ENCODE assay signal across 17 cellular contexts in genomic region chr10:120838941-120839340, GRCh38. TPM values are rescaled to one million over a fixed set of nuclear protein-coding genes. Genes with fewer than 3 reads are reported as not detected.
DNase-seq lines count a peak whose midpoint lies in the region; ATAC-seq and TF ChIP-seq lines count a peak whose summit lies in the region.
"Had no signal": no experiment of that assay in that cellular context is flagged by ENCODE, and none has a peak within 500 bp of the region (broad histone marks: within the 10 kb centered on the region; RNA-seq: fewer than 3 reads in every experiment).

No MANE protein-coding gene starts in this region.

- intact Hi-C loops in activated CD4-positive, alpha-beta T cell treated with anti-CD3 and anti-CD28 coated beads for 36 hours (cut with DNase I, micrococcal nuclease), result no loop called here

- H3K27me3 ChIP-seq in neural progenitor cell, result no peaks in the 10 kb centered on the region

- H3K36me3 Mint-ChIP-seq in neural progenitor cell, result no peaks in the 10 kb centered on the region
- no peaks in the 10 kb centered on the region for H3K36me3 Mint-ChIP-seq in activated CD4-positive, alpha-beta T cell treated with anti-CD3 and anti-CD28 coated beads for 36 hours (ENCODE audit: low read depth)
- H3K36me3 Mint-ChIP-seq: CD14-positive monocyte; CD8-positive, alpha-beta memory T cell had no signal

- CTCF ChIA-PET in activated CD4-positive, alpha-beta T cell treated with anti-CD3 and anti-CD28 coated beads for 36 hours (lab: Charles Lee), result interaction anchor here (1.1 kb wide), 1 partner anchor 12 kb away, joined by 3 read pairs; the partner anchor contains the start of gene WDR11

- H2AFZ ChIP-seq in neural progenitor cell (replicated peaks), result no peak overlapping the region

- peaks cover 12% of the 10 kb centered on the region for H3K4me1 ChIP-seq in neural progenitor cell

- DNase-seq in NCI-H1417 (lab: John Stamatoyannopoulos, UW) (peak in 2 of 3 experiments; percentile 1 to 23), NCI-H1417 treated with DMSO at 0.1 percent for 48 hours (lab: John Stamatoyannopoulos, UW) (no peak), neural progenitor cell (ENCODE audit: low spot score) (no peak), DMS79 (lab: John Stamatoyannopoulos, UW) (no peak)
- DNase-seq in activated CD4-positive, alpha-beta T cell treated with anti-CD3 and anti-CD28 coated beads for 36 hours, result no peak
- DNase-seq: CD4-positive, alpha-beta T cell; CD8-positive, alpha-beta memory T cell; DMS53; DND-41; H7; HCEC 1CT had no signal

- no peaks in the 10 kb centered on the region for H3F3A ChIP-seq in neural progenitor cell (ENCODE audit: low read depth)

- H3K4me3 ChIP-seq in neural progenitor cell, result no peak overlapping the region
- H3K4me3 ChIP-seq: BLaER1 treated with 17β-estradiol and CSF1 and Interleukin-3, amounts not matched to agents 10 nM and 100 nM had no signal

- no peaks in the 10 kb centered on the region for H3K36me3 ChIP-seq in neural progenitor cell
- H3K36me3 ChIP-seq: BLaER1 treated with 17β-estradiol and CSF1 and Interleukin-3, amounts not matched to agents 10 nM and 100 nM had no signal

- H3K27ac Mint-ChIP-seq in neural progenitor cell, result peak overlapping the region; percentile 6
- no peak overlapping the region for H3K27ac Mint-ChIP-seq in activated CD4-positive, alpha-beta T cell treated with anti-CD3 and anti-CD28 coated beads for 36 hours
- H3K27ac Mint-ChIP-seq: B cell; CD4-positive, alpha-beta T cell; CD8-positive, alpha-beta memory T cell had no signal

- no peaks in the 10 kb centered on the region for H3K9me3 ChIP-seq in neural progenitor cell (ENCODE audit: low read depth)
- H3K9me3 ChIP-seq: BLaER1 treated with 17β-estradiol and CSF1 and Interleukin-3, amounts not matched to agents 10 nM and 100 nM had no signal

- H3K27me3 Mint-ChIP-seq in neural progenitor cell (ENCODE audit: insufficient read depth, low read depth), result peaks cover 3% of the 10 kb centered on the region
- H3K27me3 Mint-ChIP-seq in activated CD4-positive, alpha-beta T cell treated with anti-CD3 and anti-CD28 coated beads for 36 hours, result peaks cover 4% of the 10 kb centered on the region

- ATAC-seq in esophagus mucosa (peak; percentile 32), HG03378 (IDR thresholded peaks at IDR 0.05; ENCODE audit: unreplicated experiment) (no peak)
- ATAC-seq in activated CD4-positive, alpha-beta T cell treated with anti-CD3 and anti-CD28 coated beads for 36 hours, result no peak

- H3K27ac ChIP-seq in neural progenitor cell, result no peak overlapping the region
- H3K27ac ChIP-seq: 22Rv1; BLaER1 treated with 17β-estradiol and CSF1 and Interleukin-3, amounts not matched to agents 10 nM and 100 nM had no signal

- H3K4me2 ChIP-seq in neural progenitor cell, result no peak overlapping the region

- POLR2A ChIA-PET in activated CD4-positive, alpha-beta T cell treated with anti-CD3 and anti-CD28 coated beads for 36 hours (lab: Charles Lee), result no interaction called here

- H3K4me1 Mint-ChIP-seq in neural progenitor cell, result peaks cover 7% of the 10 kb centered on the region
- no peaks in the 10 kb centered on the region for H3K4me1 Mint-ChIP-seq in activated CD4-positive, alpha-beta T cell treated with anti-CD3 and anti-CD28 coated beads for 36 hours
- H3K4me1 Mint-ChIP-seq: B cell; CD14-positive monocyte; CD8-positive, alpha-beta memory T cell had no signal

- no peaks in the 10 kb centered on the region for H4K20me1 ChIP-seq in neural progenitor cell (ENCODE audit: low read depth)
- H4K20me1 ChIP-seq: BLaER1 treated with 17β-estradiol and CSF1 and Interleukin-3, amounts not matched to agents 10 nM and 100 nM had no signal

- TF ChIP-seq CTCF in neural progenitor cell (IDR thresholded peaks at IDR 0.05), result no peak

- no peak overlapping the region for H3K4me3 Mint-ChIP-seq in neural progenitor cell
- H3K4me3 Mint-ChIP-seq in activated CD4-positive, alpha-beta T cell treated with anti-CD3 and anti-CD28 coated beads for 36 hours, result no peak overlapping the region
- H3K4me3 Mint-ChIP-seq: B cell; CD14-positive monocyte; CD4-positive, alpha-beta T cell; CD8-positive, alpha-beta memory T cell had no signal

- H3K9me3 Mint-ChIP-seq in neural progenitor cell, result no peaks in the 10 kb centered on the region
- H3K9me3 Mint-ChIP-seq in activated CD4-positive, alpha-beta T cell treated with anti-CD3 and anti-CD28 coated beads for 36 hours (ENCODE audit: low read depth), result no peaks in the 10 kb centered on the region
- H3K9me3 Mint-ChIP-seq: CD4-positive, alpha-beta T cell; CD8-positive, alpha-beta memory T cell had no signal

- H3K9ac ChIP-seq in neural progenitor cell, result no peak overlapping the region
- H3K9ac ChIP-seq: BLaER1 treated with 17β-estradiol and CSF1 and Interleukin-3, amounts not matched to agents 10 nM and 100 nM had no signal

- no peaks in the 10 kb centered on the region for H3K79me2 ChIP-seq in neural progenitor cell (ENCODE audit: low read depth)

RNA-seq across cellular contexts. Expression of gene WDR11, which starts 12.2 kb away (rescaled TPM):
- total RNA-seq in esophagus mucosa, result 39.3 TPM
- total RNA-seq in neural progenitor cell (ENCODE audit: low replicate concordance), result 57.7 and 70.9 TPM in 2 replicates
- 10 to 100 TPM; 39.6 to 65.1 TPM for total RNA-seq in activated CD4-positive, alpha-beta T cell treated with anti-CD3 and anti-CD28 coated beads for 36 hours

Comparison
In these comparisons a context has a peak if more than half of its experiments do, and no peak if none do; other contexts are left out.
1. DNase-seq: peak in NCI-H1417 (2 of 3); none in NCI-H1417 treated with DMSO at 0.1 percent for 48 hours (single experiment), neural progenitor cell (single experiment), activated CD4-positive, alpha-beta T cell treated with anti-CD3 and anti-CD28 coated beads for 36 hours (single experiment) and DMS79 (single experiment).